ENCODE assay signal across 8 cellular contexts in the genomic region with DNA sequence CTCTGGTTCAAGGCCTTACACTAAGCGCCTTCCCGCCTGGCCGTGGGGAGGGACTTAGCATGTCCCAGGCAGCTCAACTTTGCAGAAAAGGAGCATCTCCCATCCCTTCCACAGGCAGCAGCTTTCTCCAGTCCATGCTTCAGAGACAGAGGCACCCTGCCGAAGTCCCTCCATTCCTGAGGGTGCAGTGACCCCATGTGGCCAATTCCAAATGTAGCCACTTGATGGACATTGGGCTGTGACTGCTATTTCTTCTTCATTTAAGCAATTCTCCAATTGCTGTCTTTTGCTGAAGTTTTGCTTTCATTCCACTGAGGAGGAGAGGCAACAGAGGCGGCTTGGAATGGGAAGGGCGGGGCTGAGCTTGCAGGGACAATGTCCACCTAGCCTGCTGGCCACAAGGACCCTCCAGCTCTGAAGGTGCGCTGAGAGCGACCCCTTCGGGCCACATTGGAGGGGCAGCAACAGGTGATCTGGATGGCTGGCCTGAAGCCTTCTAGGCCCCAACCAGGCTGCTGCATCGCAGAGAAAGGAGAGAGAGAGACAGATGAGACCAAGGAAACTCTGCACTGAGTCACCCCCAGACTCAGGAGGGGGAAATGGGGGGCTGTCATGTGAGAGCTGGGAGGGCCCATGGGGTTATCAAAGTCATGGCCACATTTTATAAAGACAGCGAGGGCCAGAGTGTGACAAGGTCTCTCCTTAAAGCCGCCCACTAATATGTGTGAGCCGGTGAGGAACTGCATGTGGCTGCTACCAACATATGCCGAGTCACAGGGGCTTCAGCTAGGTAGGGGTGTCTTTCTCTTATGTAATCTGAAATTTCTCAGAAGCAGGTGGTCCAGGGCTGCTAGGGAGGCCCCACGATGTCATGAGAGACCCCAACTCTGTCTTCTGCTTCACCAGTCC.
DNase-seq lines count a peak whose midpoint lies in the region; ATAC-seq and TF ChIP-seq lines count a peak whose summit lies in the region.

No MANE protein-coding gene starts in this region.

- no peaks in the 10 kb centered on the region for H3K36me3 ChIP-seq in gastrocnemius medialis

- in situ Hi-C loops in GM13977 (cut with MboI; ENCODE audit: low pct_unique_long_range_greater_than_20kb, low sequenced_read_pairs, unreplicated experiment) (loop anchor here (10.0 to 25.0 kb wide), 2 partner anchors 124 to 699 kb away; no protein-coding TSS in a partner anchor), astrocyte of the spinal cord (cut with HindIII; ENCODE audit: low sequenced_read_pairs) (no loop called here), gastrocnemius medialis (cut with MboI; ENCODE audit: low sequenced_read_pairs in 4 of 4) (loop anchor here in 2 of 4 donors (5.0 to 10.0 kb wide), 2 partner anchors 121 to 124 kb away; no protein-coding TSS in a partner anchor)

- intact Hi-C loops in gastrocnemius medialis (cut with DNase I; ENCODE audit: low total_unique reads) = loop anchor here (1.0 kb wide), 1 partner anchor 702 kb away; no protein-coding TSS in a partner anchor

- TF ChIP-seq CTCF in GM13977 (IDR thresholded peaks at IDR 0.05; ENCODE audit: extremely low read depth, insufficient read depth, missing control alignments) (peak; percentile 51), astrocyte of the spinal cord (IDR thresholded peaks at IDR 0.05; ENCODE audit: low read depth, low read length) (peak; percentile 65), gastrocnemius medialis (IDR thresholded peaks at IDR 0.05 in 4 of 5, conservative IDR thresholded peaks at IDR 0.05 in 1 of 5) (peak; percentile 14 to 53 (median 37))

- TF ChIP-seq POLR2A in gastrocnemius medialis (IDR thresholded peaks at IDR 0.05) = no peak

- ATAC-seq in gastrocnemius medialis (no peak), GM19395 (IDR thresholded peaks at IDR 0.05; ENCODE audit: unreplicated experiment) (no peak)

- DNase-seq in Ammon's horn (ENCODE audit: low spot score) (peak; percentile 92), GM13977 (ENCODE audit: low spot score) (peak; percentile 63), NCI-H2227 (lab: John Stamatoyannopoulos, UW; ENCODE audit: unreplicated experiment) (peak; percentile 87), astrocyte of the spinal cord (ENCODE audit: low read depth, low spot score) (peak; percentile 83), hepatic stellate cell (ENCODE audit: low spot score) (peak; percentile 79), gastrocnemius medialis (no peak)
- no peak for DNase-seq in activated CD8-positive, alpha-beta memory T cell treated with anti-CD3 and anti-CD28 coated beads for 24 hours

- H3K4me3 ChIP-seq in astrocyte of the spinal cord (ENCODE audit: low read depth, low read length) (no peak overlapping the region), gastrocnemius medialis (no peak overlapping the region)

- no peaks in the 10 kb centered on the region for H3K9me3 ChIP-seq in gastrocnemius medialis

- H3K27me3 ChIP-seq in gastrocnemius medialis = no peaks in the 10 kb centered on the region

- H3K27ac ChIP-seq in gastrocnemius medialis = no peak overlapping the region

- H3K4me1 ChIP-seq in gastrocnemius medialis = no peaks in the 10 kb centered on the region

Comparison
In these comparisons a context has a peak if more than half of its experiments do, and no peak if none do; other contexts are left out.
1. DNase-seq: peak in Ammon's horn (single experiment), GM13977 (single experiment), NCI-H2227 (single experiment), astrocyte of the spinal cord (single experiment) and hepatic stellate cell (single experiment); none in gastrocnemius medialis (0 of 2) and activated CD8-positive, alpha-beta memory T cell treated with anti-CD3 and anti-CD28 coated beads for 24 hours (single experiment).
2. Peak in every context shown above with its lines, with median percentiles within 50 percentile points of each other: CTCF ChIP-seq.